Comparison of ENCODE assay signal across 1 cellular context in the genomic region with DNA sequence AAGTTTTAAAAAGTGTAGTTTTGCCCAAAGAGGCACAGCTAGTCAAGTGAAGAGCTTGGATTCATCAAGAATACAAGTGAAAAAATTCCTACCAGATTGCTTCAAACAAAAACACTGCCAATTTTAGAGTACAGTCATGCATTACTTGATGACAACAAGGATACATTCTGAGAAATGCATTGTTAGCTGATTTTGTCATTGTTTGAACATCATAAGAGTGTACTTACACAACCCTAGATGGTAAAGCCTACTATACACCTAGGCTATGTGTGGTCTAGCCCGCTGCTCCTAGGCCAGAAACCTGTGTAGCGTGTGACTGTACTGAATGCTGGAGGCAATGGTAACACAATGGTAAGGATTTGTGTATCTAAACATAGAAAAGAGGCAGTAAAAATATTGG.
TF ChIP-seq lines count a peak whose summit lies in the region.

No MANE protein-coding gene starts in this region.

TF ChIP-seq in WTC11, 78 proteins besides CTCF, POLR2A, EP300 and RAD21 (continued from another document):
- TF ChIP-seq IRF2 (CRISPR knock-in tag; IDR thresholded peaks at IDR 0.05; ENCODE audit: borderline replicate concordance, low read depth) (no peak), KAT7 (CRISPR knock-in tag; IDR thresholded peaks at IDR 0.05; ENCODE audit: borderline replicate concordance) (no peak), ZNF219 (CRISPR knock-in tag; IDR thresholded peaks at IDR 0.05; ENCODE audit: borderline replicate concordance) (no peak), MXD4 (CRISPR knock-in tag; IDR thresholded peaks at IDR 0.05; ENCODE audit: borderline replicate concordance) (no peak), NFYB (CRISPR knock-in tag; conservative IDR thresholded peaks at IDR 0.05; ENCODE audit: low read depth) (no peak), NFE2L1 (CRISPR knock-in tag; IDR thresholded peaks at IDR 0.05) (no peak), FOXP1 (CRISPR knock-in tag; IDR thresholded peaks at IDR 0.05; ENCODE audit: borderline replicate concordance) (no peak), ZNF396 (CRISPR knock-in tag; IDR thresholded peaks at IDR 0.05; ENCODE audit: borderline replicate concordance) (no peak), SMAD3 (CRISPR knock-in tag; IDR thresholded peaks at IDR 0.05; ENCODE audit: borderline replicate concordance) (no peak), TEAD4 (CRISPR knock-in tag; IDR thresholded peaks at IDR 0.05) (no peak)
- TF ChIP-seq, protein P1, sequence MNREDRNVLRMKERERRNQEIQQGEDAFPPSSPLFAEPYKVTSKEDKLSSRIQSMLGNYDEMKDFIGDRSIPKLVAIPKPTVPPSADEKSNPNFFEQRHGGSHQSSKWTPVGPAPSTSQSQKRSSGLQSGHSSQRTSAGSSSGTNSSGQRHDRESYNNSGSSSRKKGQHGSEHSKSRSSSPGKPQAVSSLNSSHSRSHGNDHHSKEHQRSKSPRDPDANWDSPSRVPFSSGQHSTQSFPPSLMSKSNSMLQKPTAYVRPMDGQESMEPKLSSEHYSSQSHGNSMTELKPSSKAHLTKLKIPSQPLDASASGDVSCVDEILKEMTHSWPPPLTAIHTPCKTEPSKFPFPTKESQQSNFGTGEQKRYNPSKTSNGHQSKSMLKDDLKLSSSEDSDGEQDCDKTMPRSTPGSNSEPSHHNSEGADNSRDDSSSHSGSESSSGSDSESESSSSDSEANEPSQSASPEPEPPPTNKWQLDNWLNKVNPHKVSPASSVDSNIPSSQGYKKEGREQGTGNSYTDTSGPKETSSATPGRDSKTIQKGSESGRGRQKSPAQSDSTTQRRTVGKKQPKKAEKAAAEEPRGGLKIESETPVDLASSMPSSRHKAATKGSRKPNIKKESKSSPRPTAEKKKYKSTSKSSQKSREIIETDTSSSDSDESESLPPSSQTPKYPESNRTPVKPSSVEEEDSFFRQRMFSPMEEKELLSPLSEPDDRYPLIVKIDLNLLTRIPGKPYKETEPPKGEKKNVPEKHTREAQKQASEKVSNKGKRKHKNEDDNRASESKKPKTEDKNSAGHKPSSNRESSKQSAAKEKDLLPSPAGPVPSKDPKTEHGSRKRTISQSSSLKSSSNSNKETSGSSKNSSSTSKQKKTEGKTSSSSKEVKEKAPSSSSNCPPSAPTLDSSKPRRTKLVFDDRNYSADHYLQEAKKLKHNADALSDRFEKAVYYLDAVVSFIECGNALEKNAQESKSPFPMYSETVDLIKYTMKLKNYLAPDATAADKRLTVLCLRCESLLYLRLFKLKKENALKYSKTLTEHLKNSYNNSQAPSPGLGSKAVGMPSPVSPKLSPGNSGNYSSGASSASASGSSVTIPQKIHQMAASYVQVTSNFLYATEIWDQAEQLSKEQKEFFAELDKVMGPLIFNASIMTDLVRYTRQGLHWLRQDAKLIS (CRISPR knock-in tag; IDR thresholded peaks at IDR 0.05; ENCODE audit: borderline replicate concordance): no peak
- TF ChIP-seq, protein P2, sequence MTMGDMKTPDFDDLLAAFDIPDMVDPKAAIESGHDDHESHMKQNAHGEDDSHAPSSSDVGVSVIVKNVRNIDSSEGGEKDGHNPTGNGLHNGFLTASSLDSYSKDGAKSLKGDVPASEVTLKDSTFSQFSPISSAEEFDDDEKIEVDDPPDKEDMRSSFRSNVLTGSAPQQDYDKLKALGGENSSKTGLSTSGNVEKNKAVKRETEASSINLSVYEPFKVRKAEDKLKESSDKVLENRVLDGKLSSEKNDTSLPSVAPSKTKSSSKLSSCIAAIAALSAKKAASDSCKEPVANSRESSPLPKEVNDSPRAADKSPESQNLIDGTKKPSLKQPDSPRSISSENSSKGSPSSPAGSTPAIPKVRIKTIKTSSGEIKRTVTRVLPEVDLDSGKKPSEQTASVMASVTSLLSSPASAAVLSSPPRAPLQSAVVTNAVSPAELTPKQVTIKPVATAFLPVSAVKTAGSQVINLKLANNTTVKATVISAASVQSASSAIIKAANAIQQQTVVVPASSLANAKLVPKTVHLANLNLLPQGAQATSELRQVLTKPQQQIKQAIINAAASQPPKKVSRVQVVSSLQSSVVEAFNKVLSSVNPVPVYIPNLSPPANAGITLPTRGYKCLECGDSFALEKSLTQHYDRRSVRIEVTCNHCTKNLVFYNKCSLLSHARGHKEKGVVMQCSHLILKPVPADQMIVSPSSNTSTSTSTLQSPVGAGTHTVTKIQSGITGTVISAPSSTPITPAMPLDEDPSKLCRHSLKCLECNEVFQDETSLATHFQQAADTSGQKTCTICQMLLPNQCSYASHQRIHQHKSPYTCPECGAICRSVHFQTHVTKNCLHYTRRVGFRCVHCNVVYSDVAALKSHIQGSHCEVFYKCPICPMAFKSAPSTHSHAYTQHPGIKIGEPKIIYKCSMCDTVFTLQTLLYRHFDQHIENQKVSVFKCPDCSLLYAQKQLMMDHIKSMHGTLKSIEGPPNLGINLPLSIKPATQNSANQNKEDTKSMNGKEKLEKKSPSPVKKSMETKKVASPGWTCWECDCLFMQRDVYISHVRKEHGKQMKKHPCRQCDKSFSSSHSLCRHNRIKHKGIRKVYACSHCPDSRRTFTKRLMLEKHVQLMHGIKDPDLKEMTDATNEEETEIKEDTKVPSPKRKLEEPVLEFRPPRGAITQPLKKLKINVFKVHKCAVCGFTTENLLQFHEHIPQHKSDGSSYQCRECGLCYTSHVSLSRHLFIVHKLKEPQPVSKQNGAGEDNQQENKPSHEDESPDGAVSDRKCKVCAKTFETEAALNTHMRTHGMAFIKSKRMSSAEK (CRISPR knock-in tag; IDR thresholded peaks at IDR 0.05; ENCODE audit: borderline replicate concordance): no peak
- TF ChIP-seq, protein P3, sequence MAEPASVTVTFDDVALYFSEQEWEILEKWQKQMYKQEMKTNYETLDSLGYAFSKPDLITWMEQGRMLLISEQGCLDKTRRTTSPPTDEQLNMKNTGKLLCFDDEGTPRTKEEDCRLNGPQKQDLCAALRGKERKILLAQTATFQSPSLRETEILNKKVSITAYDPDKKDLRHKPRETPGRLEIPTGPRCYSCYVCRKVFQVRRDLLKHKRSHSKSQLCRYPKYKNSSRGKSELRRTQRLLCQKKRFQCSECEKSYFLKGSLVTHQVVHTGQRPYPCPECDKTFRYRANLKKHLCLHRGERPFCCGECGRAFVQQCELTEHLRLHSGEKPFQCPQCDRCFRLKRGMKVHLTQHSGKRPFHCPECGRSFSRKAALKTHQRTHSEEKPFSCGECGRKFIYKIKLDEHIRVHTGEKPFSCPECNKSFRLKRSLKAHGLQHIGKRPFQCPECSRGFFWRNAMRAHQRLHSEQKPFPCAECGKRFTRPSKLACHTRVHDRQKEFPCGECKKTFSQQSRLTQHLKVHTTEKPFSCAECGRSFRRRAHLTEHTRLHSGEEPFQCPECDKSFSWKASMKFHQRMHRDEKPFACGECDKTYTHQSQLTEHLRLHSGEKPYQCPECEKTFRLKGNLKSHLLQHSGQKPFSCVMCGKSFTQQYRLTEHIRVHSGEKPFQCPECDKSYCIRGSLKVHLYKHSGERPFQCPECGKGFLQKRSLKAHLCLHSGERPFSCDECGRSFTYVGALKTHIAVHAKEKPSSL (CRISPR knock-in tag; conservative IDR thresholded peaks at IDR 0.05): no peak
- TF ChIP-seq, protein P4, sequence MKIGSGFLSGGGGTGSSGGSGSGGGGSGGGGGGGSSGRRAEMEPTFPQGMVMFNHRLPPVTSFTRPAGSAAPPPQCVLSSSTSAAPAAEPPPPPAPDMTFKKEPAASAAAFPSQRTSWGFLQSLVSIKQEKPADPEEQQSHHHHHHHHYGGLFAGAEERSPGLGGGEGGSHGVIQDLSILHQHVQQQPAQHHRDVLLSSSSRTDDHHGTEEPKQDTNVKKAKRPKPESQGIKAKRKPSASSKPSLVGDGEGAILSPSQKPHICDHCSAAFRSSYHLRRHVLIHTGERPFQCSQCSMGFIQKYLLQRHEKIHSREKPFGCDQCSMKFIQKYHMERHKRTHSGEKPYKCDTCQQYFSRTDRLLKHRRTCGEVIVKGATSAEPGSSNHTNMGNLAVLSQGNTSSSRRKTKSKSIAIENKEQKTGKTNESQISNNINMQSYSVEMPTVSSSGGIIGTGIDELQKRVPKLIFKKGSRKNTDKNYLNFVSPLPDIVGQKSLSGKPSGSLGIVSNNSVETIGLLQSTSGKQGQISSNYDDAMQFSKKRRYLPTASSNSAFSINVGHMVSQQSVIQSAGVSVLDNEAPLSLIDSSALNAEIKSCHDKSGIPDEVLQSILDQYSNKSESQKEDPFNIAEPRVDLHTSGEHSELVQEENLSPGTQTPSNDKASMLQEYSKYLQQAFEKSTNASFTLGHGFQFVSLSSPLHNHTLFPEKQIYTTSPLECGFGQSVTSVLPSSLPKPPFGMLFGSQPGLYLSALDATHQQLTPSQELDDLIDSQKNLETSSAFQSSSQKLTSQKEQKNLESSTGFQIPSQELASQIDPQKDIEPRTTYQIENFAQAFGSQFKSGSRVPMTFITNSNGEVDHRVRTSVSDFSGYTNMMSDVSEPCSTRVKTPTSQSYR (CRISPR knock-in tag; IDR thresholded peaks at IDR 0.05): no peak
- TF ChIP-seq, protein P5, sequence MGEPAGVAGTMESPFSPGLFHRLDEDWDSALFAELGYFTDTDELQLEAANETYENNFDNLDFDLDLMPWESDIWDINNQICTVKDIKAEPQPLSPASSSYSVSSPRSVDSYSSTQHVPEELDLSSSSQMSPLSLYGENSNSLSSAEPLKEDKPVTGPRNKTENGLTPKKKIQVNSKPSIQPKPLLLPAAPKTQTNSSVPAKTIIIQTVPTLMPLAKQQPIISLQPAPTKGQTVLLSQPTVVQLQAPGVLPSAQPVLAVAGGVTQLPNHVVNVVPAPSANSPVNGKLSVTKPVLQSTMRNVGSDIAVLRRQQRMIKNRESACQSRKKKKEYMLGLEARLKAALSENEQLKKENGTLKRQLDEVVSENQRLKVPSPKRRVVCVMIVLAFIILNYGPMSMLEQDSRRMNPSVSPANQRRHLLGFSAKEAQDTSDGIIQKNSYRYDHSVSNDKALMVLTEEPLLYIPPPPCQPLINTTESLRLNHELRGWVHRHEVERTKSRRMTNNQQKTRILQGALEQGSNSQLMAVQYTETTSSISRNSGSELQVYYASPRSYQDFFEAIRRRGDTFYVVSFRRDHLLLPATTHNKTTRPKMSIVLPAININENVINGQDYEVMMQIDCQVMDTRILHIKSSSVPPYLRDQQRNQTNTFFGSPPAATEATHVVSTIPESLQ (CRISPR knock-in tag; IDR thresholded peaks at IDR 0.05): no peak
- TF ChIP-seq, protein P6, sequence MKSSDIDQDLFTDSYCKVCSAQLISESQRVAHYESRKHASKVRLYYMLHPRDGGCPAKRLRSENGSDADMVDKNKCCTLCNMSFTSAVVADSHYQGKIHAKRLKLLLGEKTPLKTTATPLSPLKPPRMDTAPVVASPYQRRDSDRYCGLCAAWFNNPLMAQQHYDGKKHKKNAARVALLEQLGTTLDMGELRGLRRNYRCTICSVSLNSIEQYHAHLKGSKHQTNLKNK (CRISPR knock-in tag; IDR thresholded peaks at IDR 0.05): no peak
